1 cellular context compared by ENCODE assay signal in genomic region chr6:35496036-35496850, GRCh38.
TF ChIP-seq lines count a peak whose summit lies in the region.

No MANE protein-coding gene starts in this region.

TF ChIP-seq in HepG2, 621 proteins besides CTCF, POLR2A, EP300 and RAD21 (continued from another document and continues in another):
- no peak for TF ChIP-seq DMTF1 (CRISPR knock-in tag; IDR thresholded peaks at IDR 0.05)
- no peak for TF ChIP-seq ZNF3 (CRISPR knock-in tag; IDR thresholded peaks at IDR 0.05)
- no peak for TF ChIP-seq ATF4 (CRISPR knock-in tag; IDR thresholded peaks at IDR 0.05)
- no peak for TF ChIP-seq MED8 (CRISPR knock-in tag; IDR thresholded peaks at IDR 0.05; ENCODE audit: insufficient replicate concordance)
- TF ChIP-seq SOX5 (CRISPR knock-in tag; IDR thresholded peaks at IDR 0.05; ENCODE audit: borderline replicate concordance): no peak
- peak; percentile 60; the same call in 1 of the 2 replicates for TF ChIP-seq SAP130 (CRISPR knock-in tag; IDR thresholded peaks at IDR 0.05; ENCODE audit: low read depth)
- no peak for TF ChIP-seq WIZ (CRISPR knock-in tag; IDR thresholded peaks at IDR 0.05)
- TF ChIP-seq E2F5 (CRISPR knock-in tag; conservative IDR thresholded peaks at IDR 0.05): peak; percentile 46; the same call in 1 of the 2 replicates
- no peak; the same call in 1 of the 2 replicates for TF ChIP-seq MAZ (IDR thresholded peaks at IDR 0.05; ENCODE audit: borderline replicate concordance, low read depth, low read length)
- TF ChIP-seq MAZ (CRISPR knock-in tag; IDR thresholded peaks at IDR 0.05; ENCODE audit: low read depth): peak; percentile 47
- TF ChIP-seq RNF2 (conservative IDR thresholded peaks at IDR 0.05; ENCODE audit: low read depth): no peak
- peak; percentile 73; the same call in 1 of the 2 replicates for TF ChIP-seq ZNF879 (CRISPR knock-in tag; IDR thresholded peaks at IDR 0.05)
- 0 out of 4 replicates have a peak, but pooled peaks of 1 of the 2 experiments have one; percentile 11 for TF ChIP-seq REST (IDR thresholded peaks at IDR 0.05; ENCODE audit: borderline replicate concordance in 1 of 2, low read depth in 1 of 2, low read length in 2 of 2)
- no peak for TF ChIP-seq NR2C2 (CRISPR knock-in tag; IDR thresholded peaks at IDR 0.05; ENCODE audit: borderline replicate concordance)
- no peak for TF ChIP-seq HDAC6 (IDR thresholded peaks at IDR 0.05; ENCODE audit: low read depth, low read length)
- 0 out of 2 replicates have a peak, but pooled peaks have one; percentile 42 for TF ChIP-seq PHF20 (CRISPR knock-in tag; IDR thresholded peaks at IDR 0.05)
- peak; percentile 58; the same call in 1 of the 2 replicates for TF ChIP-seq ZNF441 (CRISPR knock-in tag; IDR thresholded peaks at IDR 0.05; ENCODE audit: borderline replicate concordance)
- TF ChIP-seq AFF4 (CRISPR knock-in tag; IDR thresholded peaks at IDR 0.05): no peak
- no peak for TF ChIP-seq ZZZ3 (CRISPR knock-in tag; IDR thresholded peaks at IDR 0.05; ENCODE audit: borderline replicate concordance)
- no peak for TF ChIP-seq ZNF792 (CRISPR knock-in tag; IDR thresholded peaks at IDR 0.05)
- no peak for TF ChIP-seq PBX2 (CRISPR knock-in tag; IDR thresholded peaks at IDR 0.05)
- no peak for TF ChIP-seq TBX3 (IDR thresholded peaks at IDR 0.05; ENCODE audit: borderline replicate concordance)
- no peak for TF ChIP-seq ZNF781 (CRISPR knock-in tag; IDR thresholded peaks at IDR 0.05; ENCODE audit: borderline replicate concordance, not compliant biosample characterization)
- TF ChIP-seq TBX2 (CRISPR knock-in tag; IDR thresholded peaks at IDR 0.05; ENCODE audit: borderline replicate concordance): no peak
- no peak; the same call in 1 of the 2 replicates for TF ChIP-seq MEIS2 (CRISPR knock-in tag; IDR thresholded peaks at IDR 0.05)
- TF ChIP-seq FUBP1 (CRISPR knock-in tag; IDR thresholded peaks at IDR 0.05; ENCODE audit: borderline replicate concordance): no peak
- TF ChIP-seq ZNF263 (CRISPR knock-in tag; IDR thresholded peaks at IDR 0.05): 0 out of 2 replicates have a peak, but pooled peaks have one; percentile 20
- no peak for TF ChIP-seq RARG (CRISPR knock-in tag; IDR thresholded peaks at IDR 0.05; ENCODE audit: low read depth)
- TF ChIP-seq ZNF614 (CRISPR knock-in tag; IDR thresholded peaks at IDR 0.05; ENCODE audit: borderline replicate concordance): no peak
- no peak for TF ChIP-seq ATAD3A (CRISPR knock-in tag; IDR thresholded peaks at IDR 0.05)
- peak; percentile 30; the same call in 1 of the 2 replicates for TF ChIP-seq BCL6 (CRISPR knock-in tag; IDR thresholded peaks at IDR 0.05)
- no peak for TF ChIP-seq DZIP1 (CRISPR knock-in tag; IDR thresholded peaks at IDR 0.05)
- TF ChIP-seq ZNF790 (CRISPR knock-in tag; IDR thresholded peaks at IDR 0.05; ENCODE audit: borderline replicate concordance): no peak
- TF ChIP-seq IKZF4 (CRISPR knock-in tag; IDR thresholded peaks at IDR 0.05; ENCODE audit: borderline replicate concordance, low read depth, not compliant biosample characterization): no peak
- no peak for TF ChIP-seq NR2F2 (IDR thresholded peaks at IDR 0.05; ENCODE audit: borderline replicate concordance, low read depth)
- no peak for TF ChIP-seq CSRNP2 (CRISPR knock-in tag; conservative IDR thresholded peaks at IDR 0.05; ENCODE audit: low read depth)
- TF ChIP-seq CBX1 (IDR thresholded peaks at IDR 0.05; ENCODE audit: low read depth): no peak
- TF ChIP-seq MYC (CRISPR knock-in tag; IDR thresholded peaks at IDR 0.05; ENCODE audit: borderline replicate concordance): peak; percentile 54
- TF ChIP-seq PCBP1 (IDR thresholded peaks at IDR 0.05; ENCODE audit: borderline replicate concordance, low read depth, low read length): peak; percentile 28; the same call in 1 of the 2 replicates
- peak; percentile 98 for TF ChIP-seq ZFY (CRISPR knock-in tag; IDR thresholded peaks at IDR 0.05)
- TF ChIP-seq ETV6 (CRISPR knock-in tag; conservative IDR thresholded peaks at IDR 0.05): no peak
- no peak for TF ChIP-seq U2AF2 (IDR thresholded peaks at IDR 0.05; ENCODE audit: low read depth, low read length)
- peak; percentile 28; the same call in 1 of the 2 replicates for TF ChIP-seq SRY (CRISPR knock-in tag; IDR thresholded peaks at IDR 0.05)
- TF ChIP-seq ZNF224 (CRISPR knock-in tag; IDR thresholded peaks at IDR 0.05): no peak
- TF ChIP-seq NAIF1 (CRISPR knock-in tag; IDR thresholded peaks at IDR 0.05; ENCODE audit: borderline replicate concordance): no peak
- TF ChIP-seq SP5 (CRISPR knock-in tag; IDR thresholded peaks at IDR 0.05; ENCODE audit: borderline replicate concordance, low read depth): no peak
